In the genomic region with DNA sequence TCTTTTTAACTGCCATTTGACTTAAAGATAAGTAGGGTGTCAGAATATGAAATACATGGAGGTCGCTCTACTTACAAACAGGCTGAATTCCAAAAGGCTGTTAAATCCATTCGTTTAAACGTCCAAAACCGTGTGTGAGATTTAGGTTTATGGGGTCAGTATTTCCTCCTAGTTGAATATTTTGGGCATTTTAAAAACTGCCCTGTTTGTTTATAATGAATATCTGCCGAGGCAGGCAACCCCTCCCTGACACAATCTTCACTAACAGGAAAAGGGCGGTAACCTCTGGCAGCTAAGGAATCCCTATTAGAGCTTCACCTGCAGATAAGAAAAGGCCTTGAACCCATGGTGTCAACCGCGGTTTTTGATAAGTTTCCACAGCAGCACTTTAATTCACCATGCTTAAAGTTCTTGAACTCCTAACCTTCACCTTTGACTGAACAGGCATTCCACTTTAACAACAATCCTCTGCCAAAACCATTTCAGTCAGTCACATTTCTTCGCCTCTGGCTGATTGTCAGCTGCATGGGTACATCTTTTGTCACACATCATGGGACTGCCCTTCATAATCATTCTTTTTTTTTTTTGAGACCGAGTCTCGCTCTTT, we compare ENCODE assay signal across 1 cellular context.
A peak's percentile ranks its signal among the peaks of the same experiment; 100 is the strongest.
TF ChIP-seq lines count a peak whose summit lies in the region.

No MANE protein-coding gene starts in this region.

TF ChIP-seq in HepG2, 621 proteins besides CTCF, POLR2A, EP300 and RAD21 (continued from another document and continues in another):
- TF ChIP-seq, protein P1, sequence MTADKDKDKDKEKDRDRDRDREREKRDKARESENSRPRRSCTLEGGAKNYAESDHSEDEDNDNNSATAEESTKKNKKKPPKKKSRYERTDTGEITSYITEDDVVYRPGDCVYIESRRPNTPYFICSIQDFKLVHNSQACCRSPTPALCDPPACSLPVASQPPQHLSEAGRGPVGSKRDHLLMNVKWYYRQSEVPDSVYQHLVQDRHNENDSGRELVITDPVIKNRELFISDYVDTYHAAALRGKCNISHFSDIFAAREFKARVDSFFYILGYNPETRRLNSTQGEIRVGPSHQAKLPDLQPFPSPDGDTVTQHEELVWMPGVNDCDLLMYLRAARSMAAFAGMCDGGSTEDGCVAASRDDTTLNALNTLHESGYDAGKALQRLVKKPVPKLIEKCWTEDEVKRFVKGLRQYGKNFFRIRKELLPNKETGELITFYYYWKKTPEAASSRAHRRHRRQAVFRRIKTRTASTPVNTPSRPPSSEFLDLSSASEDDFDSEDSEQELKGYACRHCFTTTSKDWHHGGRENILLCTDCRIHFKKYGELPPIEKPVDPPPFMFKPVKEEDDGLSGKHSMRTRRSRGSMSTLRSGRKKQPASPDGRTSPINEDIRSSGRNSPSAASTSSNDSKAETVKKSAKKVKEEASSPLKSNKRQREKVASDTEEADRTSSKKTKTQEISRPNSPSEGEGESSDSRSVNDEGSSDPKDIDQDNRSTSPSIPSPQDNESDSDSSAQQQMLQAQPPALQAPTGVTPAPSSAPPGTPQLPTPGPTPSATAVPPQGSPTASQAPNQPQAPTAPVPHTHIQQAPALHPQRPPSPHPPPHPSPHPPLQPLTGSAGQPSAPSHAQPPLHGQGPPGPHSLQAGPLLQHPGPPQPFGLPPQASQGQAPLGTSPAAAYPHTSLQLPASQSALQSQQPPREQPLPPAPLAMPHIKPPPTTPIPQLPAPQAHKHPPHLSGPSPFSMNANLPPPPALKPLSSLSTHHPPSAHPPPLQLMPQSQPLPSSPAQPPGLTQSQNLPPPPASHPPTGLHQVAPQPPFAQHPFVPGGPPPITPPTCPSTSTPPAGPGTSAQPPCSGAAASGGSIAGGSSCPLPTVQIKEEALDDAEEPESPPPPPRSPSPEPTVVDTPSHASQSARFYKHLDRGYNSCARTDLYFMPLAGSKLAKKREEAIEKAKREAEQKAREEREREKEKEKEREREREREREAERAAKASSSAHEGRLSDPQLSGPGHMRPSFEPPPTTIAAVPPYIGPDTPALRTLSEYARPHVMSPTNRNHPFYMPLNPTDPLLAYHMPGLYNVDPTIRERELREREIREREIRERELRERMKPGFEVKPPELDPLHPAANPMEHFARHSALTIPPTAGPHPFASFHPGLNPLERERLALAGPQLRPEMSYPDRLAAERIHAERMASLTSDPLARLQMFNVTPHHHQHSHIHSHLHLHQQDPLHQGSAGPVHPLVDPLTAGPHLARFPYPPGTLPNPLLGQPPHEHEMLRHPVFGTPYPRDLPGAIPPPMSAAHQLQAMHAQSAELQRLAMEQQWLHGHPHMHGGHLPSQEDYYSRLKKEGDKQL (CRISPR knock-in tag; IDR thresholded peaks at IDR 0.05; ENCODE audit: low read depth): no peak
- TF ChIP-seq CAMTA2 (CRISPR knock-in tag; IDR thresholded peaks at IDR 0.05; ENCODE audit: borderline replicate concordance) (no peak), ZNF768 (CRISPR knock-in tag; IDR thresholded peaks at IDR 0.05) (no peak), CEBPB (IDR thresholded peaks at IDR 0.05; ENCODE audit: borderline replicate concordance, low read depth, low read length) (no peak), SCMH1 (CRISPR knock-in tag; IDR thresholded peaks at IDR 0.05; ENCODE audit: borderline replicate concordance) (no peak), ZNF225 (CRISPR knock-in tag; IDR thresholded peaks at IDR 0.05) (no peak), XBP1 (CRISPR knock-in tag; IDR thresholded peaks at IDR 0.05) (no peak), U2AF2 (IDR thresholded peaks at IDR 0.05; ENCODE audit: low read depth, low read length) (no peak), MZF1 (CRISPR knock-in tag; IDR thresholded peaks at IDR 0.05; ENCODE audit: borderline replicate concordance) (no peak), NFYB (CRISPR knock-in tag; IDR thresholded peaks at IDR 0.05) (0 out of 2 replicates have a peak, but pooled peaks have one; percentile 17), GTF2F1 (IDR thresholded peaks at IDR 0.05; ENCODE audit: low read length) (no peak), MAFF (IDR thresholded peaks at IDR 0.05; ENCODE audit: low read depth, low read length) (no peak), NAIF1 (CRISPR knock-in tag; IDR thresholded peaks at IDR 0.05; ENCODE audit: borderline replicate concordance) (0 out of 2 replicates have a peak, but pooled peaks have one; percentile 62), ZNF850 (CRISPR knock-in tag; conservative IDR thresholded peaks at IDR 0.05) (no peak), ZSCAN20 (CRISPR knock-in tag; IDR thresholded peaks at IDR 0.05; ENCODE audit: borderline replicate concordance) (no peak), IRX3 (CRISPR knock-in tag; IDR thresholded peaks at IDR 0.05; ENCODE audit: borderline replicate concordance, low read depth) (no peak), ZNF552 (CRISPR knock-in tag; IDR thresholded peaks at IDR 0.05; ENCODE audit: borderline replicate concordance) (no peak), ZNF235 (CRISPR knock-in tag; IDR thresholded peaks at IDR 0.05; ENCODE audit: borderline replicate concordance) (no peak), CBFB (CRISPR knock-in tag; IDR thresholded peaks at IDR 0.05) (peak; percentile 92), ZNF282 (IDR thresholded peaks at IDR 0.05; ENCODE audit: partially characterized antibody) (no peak), MTF2 (CRISPR knock-in tag; IDR thresholded peaks at IDR 0.05; ENCODE audit: borderline replicate concordance) (no peak), ZNF891 (CRISPR knock-in tag; IDR thresholded peaks at IDR 0.05) (no peak), MATR3 (CRISPR knock-in tag; IDR thresholded peaks at IDR 0.05) (no peak), TOE1 (CRISPR knock-in tag; IDR thresholded peaks at IDR 0.05) (0 out of 2 replicates have a peak, but pooled peaks have one; percentile 48), POLR2AphosphoS2 (IDR thresholded peaks at IDR 0.05; ENCODE audit: low read depth, low read length) (no peak), DNMT3B (CRISPR knock-in tag; conservative IDR thresholded peaks at IDR 0.05) (no peak), ZZZ3 (CRISPR knock-in tag; IDR thresholded peaks at IDR 0.05; ENCODE audit: borderline replicate concordance) (no peak), KAT7 (CRISPR knock-in tag; IDR thresholded peaks at IDR 0.05; ENCODE audit: borderline replicate concordance) (no peak), SOX5 (CRISPR knock-in tag; IDR thresholded peaks at IDR 0.05; ENCODE audit: borderline replicate concordance) (peak; percentile 50; the same call in 1 of the 2 replicates), NCOA2 (CRISPR knock-in tag; IDR thresholded peaks at IDR 0.05) (peak; percentile 86), AHR (CRISPR knock-in tag; IDR thresholded peaks at IDR 0.05) (no peak), SMARCE1 (IDR thresholded peaks at IDR 0.05; ENCODE audit: borderline replicate concordance) (no peak), ZNF326 (CRISPR knock-in tag; IDR thresholded peaks at IDR 0.05; ENCODE audit: borderline replicate concordance) (no peak), FOXP1 (IDR thresholded peaks at IDR 0.05) (no peak), FOXP1 (CRISPR knock-in tag; IDR thresholded peaks at IDR 0.05) (no peak), SRSF9 (IDR thresholded peaks at IDR 0.05; ENCODE audit: borderline replicate concordance, insufficient read depth, low read depth, low read length, poor library complexity, severe bottlenecking) (no peak), ZMYM2 (CRISPR knock-in tag; IDR thresholded peaks at IDR 0.05) (no peak), GATA4 (IDR thresholded peaks at IDR 0.05; ENCODE audit: borderline replicate concordance, low read depth) (peak; percentile 60; the same call in 1 of the 2 replicates), SAFB2 (CRISPR knock-in tag; IDR thresholded peaks at IDR 0.05; ENCODE audit: borderline replicate concordance, low read depth) (no peak), ZNF230 (CRISPR knock-in tag; IDR thresholded peaks at IDR 0.05) (no peak; the same call in 1 of the 2 replicates), RXRB (CRISPR knock-in tag; IDR thresholded peaks at IDR 0.05; ENCODE audit: borderline replicate concordance) (peak; percentile 67)
- TF ChIP-seq, protein P2, sequence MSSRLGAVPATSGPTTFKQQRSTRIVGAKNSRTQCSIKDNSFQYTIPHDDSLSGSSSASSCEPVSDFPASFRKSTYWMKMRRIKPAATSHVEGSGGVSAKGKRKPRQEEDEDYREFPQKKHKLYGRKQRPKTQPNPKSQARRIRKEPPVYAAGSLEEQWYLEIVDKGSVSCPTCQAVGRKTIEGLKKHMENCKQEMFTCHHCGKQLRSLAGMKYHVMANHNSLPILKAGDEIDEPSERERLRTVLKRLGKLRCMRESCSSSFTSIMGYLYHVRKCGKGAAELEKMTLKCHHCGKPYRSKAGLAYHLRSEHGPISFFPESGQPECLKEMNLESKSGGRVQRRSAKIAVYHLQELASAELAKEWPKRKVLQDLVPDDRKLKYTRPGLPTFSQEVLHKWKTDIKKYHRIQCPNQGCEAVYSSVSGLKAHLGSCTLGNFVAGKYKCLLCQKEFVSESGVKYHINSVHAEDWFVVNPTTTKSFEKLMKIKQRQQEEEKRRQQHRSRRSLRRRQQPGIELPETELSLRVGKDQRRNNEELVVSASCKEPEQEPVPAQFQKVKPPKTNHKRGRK (CRISPR knock-in tag; IDR thresholded peaks at IDR 0.05): no peak
- TF ChIP-seq, protein P3, sequence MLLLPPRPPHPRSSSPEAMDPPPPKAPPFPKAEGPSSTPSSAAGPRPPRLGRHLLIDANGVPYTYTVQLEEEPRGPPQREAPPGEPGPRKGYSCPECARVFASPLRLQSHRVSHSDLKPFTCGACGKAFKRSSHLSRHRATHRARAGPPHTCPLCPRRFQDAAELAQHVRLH (CRISPR knock-in tag; IDR thresholded peaks at IDR 0.05; ENCODE audit: borderline replicate concordance, low read depth): no peak
- TF ChIP-seq, protein P4, sequence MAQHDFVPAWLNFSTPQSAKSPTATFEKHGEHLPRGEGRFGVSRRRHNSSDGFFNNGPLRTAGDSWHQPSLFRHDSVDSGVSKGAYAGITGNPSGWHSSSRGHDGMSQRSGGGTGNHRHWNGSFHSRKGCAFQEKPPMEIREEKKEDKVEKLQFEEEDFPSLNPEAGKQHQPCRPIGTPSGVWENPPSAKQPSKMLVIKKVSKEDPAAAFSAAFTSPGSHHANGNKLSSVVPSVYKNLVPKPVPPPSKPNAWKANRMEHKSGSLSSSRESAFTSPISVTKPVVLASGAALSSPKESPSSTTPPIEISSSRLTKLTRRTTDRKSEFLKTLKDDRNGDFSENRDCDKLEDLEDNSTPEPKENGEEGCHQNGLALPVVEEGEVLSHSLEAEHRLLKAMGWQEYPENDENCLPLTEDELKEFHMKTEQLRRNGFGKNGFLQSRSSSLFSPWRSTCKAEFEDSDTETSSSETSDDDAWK (CRISPR knock-in tag; IDR thresholded peaks at IDR 0.05): no peak
- TF ChIP-seq, protein P5, sequence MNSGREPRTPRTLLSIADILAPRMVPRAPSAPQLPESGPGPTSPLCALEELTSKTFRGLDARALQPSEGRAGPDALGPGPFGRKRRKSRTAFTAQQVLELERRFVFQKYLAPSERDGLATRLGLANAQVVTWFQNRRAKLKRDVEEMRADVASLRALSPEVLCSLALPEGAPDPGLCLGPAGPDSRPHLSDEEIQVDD (CRISPR knock-in tag; IDR thresholded peaks at IDR 0.05; ENCODE audit: borderline replicate concordance): no peak
- TF ChIP-seq, protein P6, sequence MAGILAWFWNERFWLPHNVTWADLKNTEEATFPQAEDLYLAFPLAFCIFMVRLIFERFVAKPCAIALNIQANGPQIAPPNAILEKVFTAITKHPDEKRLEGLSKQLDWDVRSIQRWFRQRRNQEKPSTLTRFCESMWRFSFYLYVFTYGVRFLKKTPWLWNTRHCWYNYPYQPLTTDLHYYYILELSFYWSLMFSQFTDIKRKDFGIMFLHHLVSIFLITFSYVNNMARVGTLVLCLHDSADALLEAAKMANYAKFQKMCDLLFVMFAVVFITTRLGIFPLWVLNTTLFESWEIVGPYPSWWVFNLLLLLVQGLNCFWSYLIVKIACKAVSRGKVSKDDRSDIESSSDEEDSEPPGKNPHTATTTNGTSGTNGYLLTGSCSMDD (CRISPR knock-in tag; IDR thresholded peaks at IDR 0.05): no peak
- TF ChIP-seq, protein P7, sequence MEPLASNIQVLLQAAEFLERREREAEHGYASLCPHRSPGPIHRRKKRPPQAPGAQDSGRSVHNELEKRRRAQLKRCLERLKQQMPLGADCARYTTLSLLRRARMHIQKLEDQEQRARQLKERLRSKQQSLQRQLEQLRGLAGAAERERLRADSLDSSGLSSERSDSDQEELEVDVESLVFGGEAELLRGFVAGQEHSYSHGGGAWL (CRISPR knock-in tag; IDR thresholded peaks at IDR 0.05): no peak
- TF ChIP-seq, protein P8, sequence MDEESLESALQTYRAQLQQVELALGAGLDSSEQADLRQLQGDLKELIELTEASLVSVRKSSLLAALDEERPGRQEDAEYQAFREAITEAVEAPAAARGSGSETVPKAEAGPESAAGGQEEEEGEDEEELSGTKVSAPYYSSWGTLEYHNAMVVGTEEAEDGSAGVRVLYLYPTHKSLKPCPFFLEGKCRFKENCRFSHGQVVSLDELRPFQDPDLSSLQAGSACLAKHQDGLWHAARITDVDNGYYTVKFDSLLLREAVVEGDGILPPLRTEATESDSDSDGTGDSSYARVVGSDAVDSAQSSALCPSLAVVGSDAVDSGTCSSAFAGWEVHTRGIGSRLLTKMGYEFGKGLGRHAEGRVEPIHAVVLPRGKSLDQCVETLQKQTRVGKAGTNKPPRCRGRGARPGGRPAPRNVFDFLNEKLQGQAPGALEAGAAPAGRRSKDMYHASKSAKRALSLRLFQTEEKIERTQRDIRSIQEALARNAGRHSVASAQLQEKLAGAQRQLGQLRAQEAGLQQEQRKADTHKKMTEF (CRISPR knock-in tag; IDR thresholded peaks at IDR 0.05): no peak; the same call in 1 of the 2 replicates
- TF ChIP-seq, protein P9, sequence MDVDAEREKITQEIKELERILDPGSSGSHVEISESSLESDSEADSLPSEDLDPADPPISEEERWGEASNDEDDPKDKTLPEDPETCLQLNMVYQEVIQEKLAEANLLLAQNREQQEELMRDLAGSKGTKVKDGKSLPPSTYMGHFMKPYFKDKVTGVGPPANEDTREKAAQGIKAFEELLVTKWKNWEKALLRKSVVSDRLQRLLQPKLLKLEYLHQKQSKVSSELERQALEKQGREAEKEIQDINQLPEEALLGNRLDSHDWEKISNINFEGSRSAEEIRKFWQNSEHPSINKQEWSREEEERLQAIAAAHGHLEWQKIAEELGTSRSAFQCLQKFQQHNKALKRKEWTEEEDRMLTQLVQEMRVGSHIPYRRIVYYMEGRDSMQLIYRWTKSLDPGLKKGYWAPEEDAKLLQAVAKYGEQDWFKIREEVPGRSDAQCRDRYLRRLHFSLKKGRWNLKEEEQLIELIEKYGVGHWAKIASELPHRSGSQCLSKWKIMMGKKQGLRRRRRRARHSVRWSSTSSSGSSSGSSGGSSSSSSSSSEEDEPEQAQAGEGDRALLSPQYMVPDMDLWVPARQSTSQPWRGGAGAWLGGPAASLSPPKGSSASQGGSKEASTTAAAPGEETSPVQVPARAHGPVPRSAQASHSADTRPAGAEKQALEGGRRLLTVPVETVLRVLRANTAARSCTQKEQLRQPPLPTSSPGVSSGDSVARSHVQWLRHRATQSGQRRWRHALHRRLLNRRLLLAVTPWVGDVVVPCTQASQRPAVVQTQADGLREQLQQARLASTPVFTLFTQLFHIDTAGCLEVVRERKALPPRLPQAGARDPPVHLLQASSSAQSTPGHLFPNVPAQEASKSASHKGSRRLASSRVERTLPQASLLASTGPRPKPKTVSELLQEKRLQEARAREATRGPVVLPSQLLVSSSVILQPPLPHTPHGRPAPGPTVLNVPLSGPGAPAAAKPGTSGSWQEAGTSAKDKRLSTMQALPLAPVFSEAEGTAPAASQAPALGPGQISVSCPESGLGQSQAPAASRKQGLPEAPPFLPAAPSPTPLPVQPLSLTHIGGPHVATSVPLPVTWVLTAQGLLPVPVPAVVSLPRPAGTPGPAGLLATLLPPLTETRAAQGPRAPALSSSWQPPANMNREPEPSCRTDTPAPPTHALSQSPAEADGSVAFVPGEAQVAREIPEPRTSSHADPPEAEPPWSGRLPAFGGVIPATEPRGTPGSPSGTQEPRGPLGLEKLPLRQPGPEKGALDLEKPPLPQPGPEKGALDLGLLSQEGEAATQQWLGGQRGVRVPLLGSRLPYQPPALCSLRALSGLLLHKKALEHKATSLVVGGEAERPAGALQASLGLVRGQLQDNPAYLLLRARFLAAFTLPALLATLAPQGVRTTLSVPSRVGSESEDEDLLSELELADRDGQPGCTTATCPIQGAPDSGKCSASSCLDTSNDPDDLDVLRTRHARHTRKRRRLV (CRISPR knock-in tag; IDR thresholded peaks at IDR 0.05): no peak
